9 cellular contexts compared by ENCODE assay signal in the genomic region with DNA sequence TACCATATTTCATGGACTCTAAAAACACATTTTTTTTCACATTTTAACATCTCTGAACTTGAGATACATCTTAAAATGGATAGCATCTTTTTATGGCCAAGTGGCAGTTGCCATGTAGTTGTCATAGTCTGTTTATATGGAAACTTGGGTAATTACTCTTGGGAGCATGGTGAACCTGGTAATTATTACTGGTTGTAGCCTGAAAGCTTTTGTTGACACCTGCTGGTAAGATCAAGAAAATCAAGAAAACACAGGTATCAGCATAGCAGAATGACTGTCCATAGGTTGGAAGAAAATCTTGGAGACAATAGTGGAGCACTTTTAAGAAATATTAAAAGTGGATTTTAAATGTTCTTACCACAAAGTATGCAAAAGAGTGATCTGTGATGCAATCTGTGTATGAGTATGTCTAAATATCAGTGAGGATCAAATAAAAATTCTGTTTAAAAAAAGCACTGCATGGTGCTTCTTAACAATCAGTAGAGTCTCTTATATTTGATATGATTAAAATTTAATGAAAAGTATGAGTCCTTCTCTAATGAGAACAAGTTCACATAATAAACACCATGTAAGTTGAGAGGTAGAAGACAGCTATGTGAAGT. TPM values are rescaled to one million over a fixed set of nuclear protein-coding genes. Genes with fewer than 3 reads are reported as not detected.
DNase-seq lines count a peak whose midpoint lies in the region; ATAC-seq and TF ChIP-seq lines count a peak whose summit lies in the region.
"Had no signal": no experiment of that assay in that cellular context is flagged by ENCODE, and none has a peak within 500 bp of the region (broad histone marks: within the 10 kb centered on the region; RNA-seq: fewer than 3 reads in every experiment).

No MANE protein-coding gene starts in this region.

- TF ChIP-seq CTCF in GM12865 (IDR thresholded peaks at IDR 0.05; ENCODE audit: insufficient read depth, low read depth, low read length, missing control alignments) = peak; percentile 24

- H3K4me3 ChIP-seq in GM12865 (ENCODE audit: low read depth, low read length) = no peak overlapping the region
- no peak overlapping the region for H3K4me3 ChIP-seq in Jurkat, Clone E6-1 (ENCODE audit: low read length)
- H3K4me3 ChIP-seq: SK-N-MC had no signal

- DNase-seq in GM12865 (ENCODE audit: low read depth) = peak; percentile 34
- DNase-seq in Jurkat, Clone E6-1 (ENCODE audit: low read depth, low spot score) = peak; percentile 21
- DNase-seq in left kidney (ENCODE audit: low read depth, low spot score) = peak; percentile 58
- DNase-seq in activated T-cell treated with anti-CD3 and anti-CD28 coated beads, Interleukin-2, amount 50 U/mL, for 48 hours = no peak
- DNase-seq in AG08396 (ENCODE audit: low spot score) = no peak
- no peak for DNase-seq in nucleus accumbens (lab: John Stamatoyannopoulos, UW)

- ATAC-seq in SK-N-SH treated with all-trans-retinoic acid at 6 μM for 48 hours (peak; percentile 70), GM21717 (IDR thresholded peaks at IDR 0.05; ENCODE audit: unreplicated experiment) (no peak)

TF ChIP-seq in SK-N-SH treated with all-trans-retinoic acid at 6 μM for 48 hours, 23 proteins besides CTCF, POLR2A, EP300 and RAD21:
- TF ChIP-seq, protein P1, sequence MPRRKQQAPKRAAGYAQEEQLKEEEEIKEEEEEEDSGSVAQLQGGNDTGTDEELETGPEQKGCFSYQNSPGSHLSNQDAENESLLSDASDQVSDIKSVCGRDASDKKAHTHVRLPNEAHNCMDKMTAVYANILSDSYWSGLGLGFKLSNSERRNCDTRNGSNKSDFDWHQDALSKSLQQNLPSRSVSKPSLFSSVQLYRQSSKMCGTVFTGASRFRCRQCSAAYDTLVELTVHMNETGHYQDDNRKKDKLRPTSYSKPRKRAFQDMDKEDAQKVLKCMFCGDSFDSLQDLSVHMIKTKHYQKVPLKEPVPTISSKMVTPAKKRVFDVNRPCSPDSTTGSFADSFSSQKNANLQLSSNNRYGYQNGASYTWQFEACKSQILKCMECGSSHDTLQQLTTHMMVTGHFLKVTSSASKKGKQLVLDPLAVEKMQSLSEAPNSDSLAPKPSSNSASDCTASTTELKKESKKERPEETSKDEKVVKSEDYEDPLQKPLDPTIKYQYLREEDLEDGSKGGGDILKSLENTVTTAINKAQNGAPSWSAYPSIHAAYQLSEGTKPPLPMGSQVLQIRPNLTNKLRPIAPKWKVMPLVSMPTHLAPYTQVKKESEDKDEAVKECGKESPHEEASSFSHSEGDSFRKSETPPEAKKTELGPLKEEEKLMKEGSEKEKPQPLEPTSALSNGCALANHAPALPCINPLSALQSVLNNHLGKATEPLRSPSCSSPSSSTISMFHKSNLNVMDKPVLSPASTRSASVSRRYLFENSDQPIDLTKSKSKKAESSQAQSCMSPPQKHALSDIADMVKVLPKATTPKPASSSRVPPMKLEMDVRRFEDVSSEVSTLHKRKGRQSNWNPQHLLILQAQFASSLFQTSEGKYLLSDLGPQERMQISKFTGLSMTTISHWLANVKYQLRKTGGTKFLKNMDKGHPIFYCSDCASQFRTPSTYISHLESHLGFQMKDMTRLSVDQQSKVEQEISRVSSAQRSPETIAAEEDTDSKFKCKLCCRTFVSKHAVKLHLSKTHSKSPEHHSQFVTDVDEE (CRISPR knock-in tag; IDR thresholded peaks at IDR 0.05) = no peak
- TF ChIP-seq SNAI2 (CRISPR knock-in tag; IDR thresholded peaks at IDR 0.05) (no peak), CSDC2 (CRISPR knock-in tag; IDR thresholded peaks at IDR 0.05) (no peak)

RNA-seq across cellular contexts. Expression of a gene that starts 44.2 kb away (rescaled TPM):
- 5.8 TPM for polyA plus RNA-seq in Jurkat, Clone E6-1 (2012; ENCODE audit: insufficient read depth, insufficient read length)

Comparison
In these comparisons a context has a peak if more than half of its experiments do, and no peak if none do; other contexts are left out.
1. DNase-seq: peak in GM12865 (single experiment), Jurkat, Clone E6-1 (single experiment) and left kidney (single experiment); none in activated T-cell treated with anti-CD3 and anti-CD28 coated beads, Interleukin-2, amount 50 U/mL, for 48 hours (0 of 2), AG08396 (single experiment) and nucleus accumbens (0 of 56).